In genomic region chr2:197577446-197577845, GRCh38 we compare ENCODE assay signal across 1 cellular context.
TF ChIP-seq lines count a peak whose summit lies in the region.

No MANE protein-coding gene starts in this region.

TF ChIP-seq in WTC11, 78 proteins besides CTCF, POLR2A, EP300 and RAD21:
- TF ChIP-seq STAT6 (CRISPR knock-in tag; conservative IDR thresholded peaks at IDR 0.05; ENCODE audit: low read depth) (no peak), JAZF1 (CRISPR knock-in tag; IDR thresholded peaks at IDR 0.05) (no peak), GRHL2 (CRISPR knock-in tag; IDR thresholded peaks at IDR 0.05; ENCODE audit: insufficient replicate concordance, severe bottlenecking) (no peak), ZNF281 (CRISPR knock-in tag; IDR thresholded peaks at IDR 0.05) (no peak), PREB (CRISPR knock-in tag; IDR thresholded peaks at IDR 0.05; ENCODE audit: borderline replicate concordance) (no peak)
